9 cellular contexts compared by ENCODE assay signal in genomic region chr7:48424731-48425130, GRCh38.
DNase-seq lines count a peak whose midpoint lies in the region; ATAC-seq and TF ChIP-seq lines count a peak whose summit lies in the region.
"Had no signal": no experiment of that assay in that cellular context is flagged by ENCODE, and none has a peak within 500 bp of the region (broad histone marks: within the 10 kb centered on the region; RNA-seq: fewer than 3 reads in every experiment).

No MANE protein-coding gene starts in this region.

- CTCF ChIA-PET in Caco-2 (lab: Charles Lee), result no interaction called here

- H3K4me1 ChIP-seq in Caco-2, result no peaks in the 10 kb centered on the region
- no peaks in the 10 kb centered on the region for H3K4me1 ChIP-seq in fibroblast of lung (ENCODE audit: control insufficient read depth, extremely low read depth, insufficient read depth, low read length)
- no peaks in the 10 kb centered on the region for H3K4me1 ChIP-seq in sigmoid colon
- H3K4me1 ChIP-seq: body of pancreas had no signal

- intact Hi-C loops in Caco-2 (cut with micrococcal nuclease; ENCODE audit: unreplicated experiment) (loop anchor here (1.0 to 10.0 kb wide), 5 partner anchors 104 to 1430 kb away; no protein-coding TSS in a partner anchor), sigmoid colon (cut with DNase I) (no loop called here)

- H3K36me3 ChIP-seq in Caco-2 (ENCODE audit: control insufficient read depth, insufficient read depth, low read length) (no peaks in the 10 kb centered on the region), fibroblast of lung (ENCODE audit: control insufficient read depth, insufficient read depth, low read length) (no peaks in the 10 kb centered on the region), sigmoid colon (no peaks in the 10 kb centered on the region)

- WGBS in sigmoid colon, 2 donors, result 36 to 76% methylated on average over 3 of the region's 3 CpGs

- ATAC-seq in GM21786 (IDR thresholded peaks at IDR 0.05; ENCODE audit: unreplicated experiment), result peak; percentile 49
- ATAC-seq in HG03565 (IDR thresholded peaks at IDR 0.05; ENCODE audit: unreplicated experiment), result no peak
- ATAC-seq: body of pancreas had no signal

- H3K36me3 Mint-ChIP-seq in Caco-2 (ENCODE audit: insufficient read depth, unreplicated experiment), result no peaks in the 10 kb centered on the region

- peak; percentile 60 to 71 for TF ChIP-seq CTCF in Caco-2 (IDR thresholded peaks at IDR 0.05; ENCODE audit: insufficient read depth in 1 of 2, low read depth in 1 of 2, low read length in 1 of 2, severe bottlenecking in 1 of 2, unreplicated experiment in 1 of 2)
- no peak for TF ChIP-seq CTCF in fibroblast of lung (conservative IDR thresholded peaks at IDR 0.05 in 1 of 2, IDR thresholded peaks at IDR 0.05 in 1 of 2; ENCODE audit: low read depth in 1 of 2, low read length in 2 of 2)
- TF ChIP-seq CTCF in sigmoid colon (IDR thresholded peaks at IDR 0.05), result no peak

- H3K4me2 ChIP-seq in fibroblast of lung (ENCODE audit: extremely low read depth, insufficient read depth, low read length), result no peak overlapping the region

- H3K27ac ChIP-seq in fibroblast of lung (ENCODE audit: insufficient read depth, low read length), result no peak overlapping the region
- no peak overlapping the region for H3K27ac ChIP-seq in sigmoid colon
- H3K27ac ChIP-seq: body of pancreas had no signal

- H3K9me3 Mint-ChIP-seq in Caco-2 (ENCODE audit: unreplicated experiment), result no peaks in the 10 kb centered on the region

- no peak overlapping the region for H3K9ac ChIP-seq in fibroblast of lung (ENCODE audit: insufficient read depth, low read length)

- H3K79me2 ChIP-seq in fibroblast of lung (ENCODE audit: control insufficient read depth, insufficient read depth, low read length), result no peaks in the 10 kb centered on the region

- H3K27me3 Mint-ChIP-seq in Caco-2 (ENCODE audit: insufficient read depth, unreplicated experiment), result peaks cover 6% of the 10 kb centered on the region

- peaks cover 9% of the 10 kb centered on the region for H3K4me1 Mint-ChIP-seq in Caco-2 (ENCODE audit: low read depth, unreplicated experiment)

- no TSS peak for BruUV-seq in Caco-2 (replicated peaks; lab: Mats Ljungman, UMichigan)

- H2AFZ ChIP-seq in fibroblast of lung (ENCODE audit: low read length), result no peak overlapping the region

- no peak overlapping the region for H3K4me3 Mint-ChIP-seq in Caco-2 (ENCODE audit: unreplicated experiment)

- TF ChIP-seq POLR2A in sigmoid colon (IDR thresholded peaks at IDR 0.05), result no peak

- no peak for TF ChIP-seq EP300 in sigmoid colon (IDR thresholded peaks at IDR 0.05)

- no peak overlapping the region for H3K27ac Mint-ChIP-seq in Caco-2 (ENCODE audit: unreplicated experiment)

- H3K4me3 ChIP-seq in Caco-2 (ENCODE audit: low read depth, low read length), result no peak overlapping the region
- no peak overlapping the region for H3K4me3 ChIP-seq in fibroblast of lung (replicated peaks in 1 of 4; ENCODE audit: control extremely low read depth in 1 of 4, insufficient read depth in 1 of 4, low read depth in 3 of 4, low read length in 4 of 4)
- H3K4me3 ChIP-seq in sigmoid colon, result no peak overlapping the region
- H3K4me3 ChIP-seq: body of pancreas had no signal

- H3K27me3 ChIP-seq in Caco-2 (replicated peaks; ENCODE audit: control insufficient read depth, insufficient read depth, low read length) (no peaks in the 10 kb centered on the region), fibroblast of lung (ENCODE audit: control insufficient read depth, insufficient read depth, low read length) (no peaks in the 10 kb centered on the region), sigmoid colon (no peaks in the 10 kb centered on the region)
- H3K27me3 ChIP-seq: body of pancreas had no signal

- POLR2A ChIA-PET in Caco-2 (lab: Charles Lee), result no interaction called here

- peak in 1 of 2 experiments; percentile 39 for DNase-seq in Caco-2
- DNase-seq in NCI-H774 (lab: John Stamatoyannopoulos, UW), result peak; percentile 60
- peak; percentile 2 to 10 for DNase-seq in fibroblast of lung (ENCODE audit: low read depth in 2 of 2)
- no peak for DNase-seq in sigmoid colon
- no peak for DNase-seq in putamen (ENCODE audit: low spot score)
- DNase-seq in NCI-H1436 (lab: John Stamatoyannopoulos, UW), result no peak

- H3K9me3 ChIP-seq in Caco-2 (no peaks in the 10 kb centered on the region), fibroblast of lung (ENCODE audit: control insufficient read depth, insufficient read depth, low read depth, low read length) (no peaks in the 10 kb centered on the region), sigmoid colon (no peaks in the 10 kb centered on the region)
- H3K9me3 ChIP-seq: body of pancreas had no signal

- H4K20me1 ChIP-seq in fibroblast of lung (ENCODE audit: control insufficient read depth, extremely low read depth, insufficient read depth, low read length), result no peaks in the 10 kb centered on the region

Comparison
In these comparisons a context has a peak if more than half of its experiments do, and no peak if none do; other contexts are left out.
1. DNase-seq: peak in NCI-H774 (single experiment) and fibroblast of lung (2 of 2); none in sigmoid colon (single experiment), putamen (single experiment) and NCI-H1436 (single experiment).
2. CTCF ChIP-seq: peak in Caco-2 (2 of 2); none in fibroblast of lung (0 of 2) and sigmoid colon (0 of 4).